Comparison of ENCODE assay signal across 1 cellular context in genomic region chr13:74444161-74444571, GRCh38.
TF ChIP-seq lines count a peak whose summit lies in the region.

No MANE protein-coding gene starts in this region.

TF ChIP-seq in GM23338, 12 proteins besides CTCF, POLR2A, EP300 and RAD21:
- TF ChIP-seq, protein P1, sequence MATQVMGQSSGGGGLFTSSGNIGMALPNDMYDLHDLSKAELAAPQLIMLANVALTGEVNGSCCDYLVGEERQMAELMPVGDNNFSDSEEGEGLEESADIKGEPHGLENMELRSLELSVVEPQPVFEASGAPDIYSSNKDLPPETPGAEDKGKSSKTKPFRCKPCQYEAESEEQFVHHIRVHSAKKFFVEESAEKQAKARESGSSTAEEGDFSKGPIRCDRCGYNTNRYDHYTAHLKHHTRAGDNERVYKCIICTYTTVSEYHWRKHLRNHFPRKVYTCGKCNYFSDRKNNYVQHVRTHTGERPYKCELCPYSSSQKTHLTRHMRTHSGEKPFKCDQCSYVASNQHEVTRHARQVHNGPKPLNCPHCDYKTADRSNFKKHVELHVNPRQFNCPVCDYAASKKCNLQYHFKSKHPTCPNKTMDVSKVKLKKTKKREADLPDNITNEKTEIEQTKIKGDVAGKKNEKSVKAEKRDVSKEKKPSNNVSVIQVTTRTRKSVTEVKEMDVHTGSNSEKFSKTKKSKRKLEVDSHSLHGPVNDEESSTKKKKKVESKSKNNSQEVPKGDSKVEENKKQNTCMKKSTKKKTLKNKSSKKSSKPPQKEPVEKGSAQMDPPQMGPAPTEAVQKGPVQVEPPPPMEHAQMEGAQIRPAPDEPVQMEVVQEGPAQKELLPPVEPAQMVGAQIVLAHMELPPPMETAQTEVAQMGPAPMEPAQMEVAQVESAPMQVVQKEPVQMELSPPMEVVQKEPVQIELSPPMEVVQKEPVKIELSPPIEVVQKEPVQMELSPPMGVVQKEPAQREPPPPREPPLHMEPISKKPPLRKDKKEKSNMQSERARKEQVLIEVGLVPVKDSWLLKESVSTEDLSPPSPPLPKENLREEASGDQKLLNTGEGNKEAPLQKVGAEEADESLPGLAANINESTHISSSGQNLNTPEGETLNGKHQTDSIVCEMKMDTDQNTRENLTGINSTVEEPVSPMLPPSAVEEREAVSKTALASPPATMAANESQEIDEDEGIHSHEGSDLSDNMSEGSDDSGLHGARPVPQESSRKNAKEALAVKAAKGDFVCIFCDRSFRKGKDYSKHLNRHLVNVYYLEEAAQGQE (IDR thresholded peaks at IDR 0.05; ENCODE audit: unreplicated experiment) = no peak
- no peak for TF ChIP-seq ETS1 (IDR thresholded peaks at IDR 0.05)
- TF ChIP-seq, protein P2, sequence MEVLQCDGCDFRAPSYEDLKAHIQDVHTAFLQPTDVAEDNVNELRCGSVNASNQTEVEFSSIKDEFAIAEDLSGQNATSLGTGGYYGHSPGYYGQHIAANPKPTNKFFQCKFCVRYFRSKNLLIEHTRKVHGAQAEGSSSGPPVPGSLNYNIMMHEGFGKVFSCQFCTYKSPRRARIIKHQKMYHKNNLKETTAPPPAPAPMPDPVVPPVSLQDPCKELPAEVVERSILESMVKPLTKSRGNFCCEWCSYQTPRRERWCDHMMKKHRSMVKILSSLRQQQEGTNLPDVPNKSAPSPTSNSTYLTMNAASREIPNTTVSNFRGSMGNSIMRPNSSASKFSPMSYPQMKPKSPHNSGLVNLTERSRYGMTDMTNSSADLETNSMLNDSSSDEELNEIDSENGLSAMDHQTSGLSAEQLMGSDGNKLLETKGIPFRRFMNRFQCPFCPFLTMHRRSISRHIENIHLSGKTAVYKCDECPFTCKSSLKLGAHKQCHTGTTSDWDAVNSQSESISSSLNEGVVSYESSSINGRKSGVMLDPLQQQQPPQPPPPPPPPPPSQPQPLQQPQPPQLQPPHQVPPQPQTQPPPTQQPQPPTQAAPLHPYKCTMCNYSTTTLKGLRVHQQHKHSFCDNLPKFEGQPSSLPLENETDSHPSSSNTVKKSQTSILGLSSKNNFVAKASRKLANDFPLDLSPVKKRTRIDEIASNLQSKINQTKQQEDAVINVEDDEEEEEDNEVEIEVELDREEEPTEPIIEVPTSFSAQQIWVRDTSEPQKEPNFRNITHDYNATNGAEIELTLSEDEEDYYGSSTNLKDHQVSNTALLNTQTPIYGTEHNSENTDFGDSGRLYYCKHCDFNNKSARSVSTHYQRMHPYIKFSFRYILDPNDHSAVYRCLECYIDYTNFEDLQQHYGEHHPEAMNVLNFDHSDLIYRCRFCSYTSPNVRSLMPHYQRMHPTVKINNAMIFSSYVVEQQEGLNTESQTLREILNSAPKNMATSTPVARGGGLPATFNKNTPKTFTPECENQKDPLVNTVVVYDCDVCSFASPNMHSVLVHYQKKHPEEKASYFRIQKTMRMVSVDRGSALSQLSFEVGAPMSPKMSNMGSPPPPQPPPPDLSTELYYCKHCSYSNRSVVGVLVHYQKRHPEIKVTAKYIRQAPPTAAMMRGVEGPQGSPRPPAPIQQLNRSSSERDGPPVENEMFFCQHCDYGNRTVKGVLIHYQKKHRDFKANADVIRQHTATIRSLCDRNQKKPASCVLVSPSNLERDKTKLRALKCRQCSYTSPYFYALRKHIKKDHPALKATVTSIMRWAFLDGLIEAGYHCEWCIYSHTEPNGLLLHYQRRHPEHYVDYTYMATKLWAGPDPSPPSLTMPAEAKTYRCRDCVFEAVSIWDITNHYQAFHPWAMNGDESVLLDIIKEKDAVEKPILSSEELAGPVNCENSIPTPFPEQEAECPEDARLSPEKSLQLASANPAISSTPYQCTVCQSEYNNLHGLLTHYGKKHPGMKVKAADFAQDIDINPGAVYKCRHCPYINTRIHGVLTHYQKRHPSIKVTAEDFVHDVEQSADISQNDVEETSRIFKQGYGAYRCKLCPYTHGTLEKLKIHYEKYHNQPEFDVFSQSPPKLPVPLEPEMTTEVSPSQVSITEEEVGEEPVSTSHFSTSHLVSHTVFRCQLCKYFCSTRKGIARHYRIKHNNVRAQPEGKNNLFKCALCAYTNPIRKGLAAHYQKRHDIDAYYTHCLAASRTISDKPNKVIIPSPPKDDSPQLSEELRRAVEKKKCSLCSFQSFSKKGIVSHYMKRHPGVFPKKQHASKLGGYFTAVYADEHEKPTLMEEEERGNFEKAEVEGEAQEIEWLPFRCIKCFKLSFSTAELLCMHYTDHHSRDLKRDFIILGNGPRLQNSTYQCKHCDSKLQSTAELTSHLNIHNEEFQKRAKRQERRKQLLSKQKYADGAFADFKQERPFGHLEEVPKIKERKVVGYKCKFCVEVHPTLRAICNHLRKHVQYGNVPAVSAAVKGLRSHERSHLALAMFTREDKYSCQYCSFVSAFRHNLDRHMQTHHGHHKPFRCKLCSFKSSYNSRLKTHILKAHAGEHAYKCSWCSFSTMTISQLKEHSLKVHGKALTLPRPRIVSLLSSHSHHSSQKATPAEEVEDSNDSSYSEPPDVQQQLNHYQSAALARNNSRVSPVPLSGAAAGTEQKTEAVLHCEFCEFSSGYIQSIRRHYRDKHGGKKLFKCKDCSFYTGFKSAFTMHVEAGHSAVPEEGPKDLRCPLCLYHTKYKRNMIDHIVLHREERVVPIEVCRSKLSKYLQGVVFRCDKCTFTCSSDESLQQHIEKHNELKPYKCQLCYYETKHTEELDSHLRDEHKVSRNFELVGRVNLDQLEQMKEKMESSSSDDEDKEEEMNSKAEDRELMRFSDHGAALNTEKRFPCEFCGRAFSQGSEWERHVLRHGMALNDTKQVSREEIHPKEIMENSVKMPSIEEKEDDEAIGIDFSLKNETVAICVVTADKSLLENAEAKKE (CRISPR knock-in tag; IDR thresholded peaks at IDR 0.05) = no peak
- no peak for TF ChIP-seq CREB1 (CRISPR knock-in tag; IDR thresholded peaks at IDR 0.05; ENCODE audit: low read depth)
- no peak for TF ChIP-seq NANOG (IDR thresholded peaks at IDR 0.05; ENCODE audit: borderline replicate concordance)
- no peak for TF ChIP-seq POLR2AphosphoS5 (IDR thresholded peaks at IDR 0.05; ENCODE audit: low read depth)
- no peak for TF ChIP-seq EZH2 (IDR thresholded peaks at IDR 0.05; ENCODE audit: low read depth, unreplicated experiment)
- no peak for TF ChIP-seq EZH2phosphoT487 (IDR thresholded peaks at IDR 0.05; ENCODE audit: unreplicated experiment)
- no peak for TF ChIP-seq JUNB (IDR thresholded peaks at IDR 0.05; ENCODE audit: unreplicated experiment)
- no peak for TF ChIP-seq ZNF331 (CRISPR knock-in tag; IDR thresholded peaks at IDR 0.05; ENCODE audit: low read depth)
- TF ChIP-seq ZNF114 (CRISPR knock-in tag; IDR thresholded peaks at IDR 0.05) = no peak
- TF ChIP-seq STAT1 (IDR thresholded peaks at IDR 0.05; ENCODE audit: unreplicated experiment) = no peak
